Comparison of ENCODE assay signal across 9 cellular contexts in genomic region chr11:119375629-119376196, GRCh38. TPM values are rescaled to one million over a fixed set of nuclear protein-coding genes. Genes with fewer than 3 reads are reported as not detected.
A peak's percentile ranks its signal among the peaks of the same experiment; 100 is the strongest.
DNase-seq lines count a peak whose midpoint lies in the region; ATAC-seq and TF ChIP-seq lines count a peak whose summit lies in the region.
"Had no signal": no experiment of that assay in that cellular context is flagged by ENCODE, and none has a peak within 500 bp of the region (broad histone marks: within the 10 kb centered on the region; RNA-seq: fewer than 3 reads in every experiment).

No MANE protein-coding gene starts in this region.

- DNase-seq in DMS79 treated with DMSO at 0.1 percent for 48 hours (lab: John Stamatoyannopoulos, UW) = peak; percentile 54
- no peak for DNase-seq in DMS79 (lab: John Stamatoyannopoulos, UW)
- no peak for DNase-seq in esophagus squamous epithelium (lab: John Stamatoyannopoulos, UW)
- DNase-seq in mucosa of descending colon = peak in 2 of 3 donors; percentile 69 to 73
- DNase-seq in upper lobe of left lung = peak in 1 of 2 donors; percentile 24
- no peak for DNase-seq in activated CD4-positive, alpha-beta T cell treated with anti-CD3 and anti-CD28 coated beads, Interleukin-2, amount 50 U/mL, for 1 hour
- no peak for DNase-seq in NCI-H1048 (lab: John Stamatoyannopoulos, UW)
- DNase-seq in middle frontal gyrus (ENCODE audit: extremely low spot score, low spot score) = no peak

- TF ChIP-seq POLR2A in esophagus squamous epithelium (IDR thresholded peaks at IDR 0.05) (no peak), upper lobe of left lung (IDR thresholded peaks at IDR 0.05) (no peak)

- TF ChIP-seq CTCF in esophagus squamous epithelium (IDR thresholded peaks at IDR 0.05) = no peak
- TF ChIP-seq CTCF in mucosa of descending colon (IDR thresholded peaks at IDR 0.05) = no peak
- TF ChIP-seq CTCF in upper lobe of left lung (IDR thresholded peaks at IDR 0.05) = no peak

- H3K9me3 ChIP-seq in esophagus squamous epithelium (no peaks in the 10 kb centered on the region), mucosa of descending colon (no peaks in the 10 kb centered on the region), upper lobe of left lung (no peaks in the 10 kb centered on the region)

- H3K27me3 ChIP-seq in esophagus squamous epithelium (no peaks in the 10 kb centered on the region), upper lobe of left lung (no peaks in the 10 kb centered on the region)

- H3K4me3 ChIP-seq in esophagus squamous epithelium (peak overlapping the region in 1 of 4 donors; percentile 2), mucosa of descending colon (no peak overlapping the region), upper lobe of left lung (no peak overlapping the region)

- intact Hi-C loops in esophagus squamous epithelium (cut with DNase I) = no loop called here
- intact Hi-C loops in mucosa of descending colon (cut with DNase I, micrococcal nuclease) = no loop called here

- peak; percentile 14 for ATAC-seq in mucosa of descending colon
- ATAC-seq in upper lobe of left lung (ENCODE audit: low FRiP score in 2 of 2) = peak; percentile 1 to 67

- 62 to 68% methylated on average over 5 to 7 of the region's 11 CpGs for WGBS in esophagus squamous epithelium, 2 donors
- WGBS in upper lobe of left lung, 2 donors = 55 to 67% methylated on average over 5 to 11 of the region's 11 CpGs

- H3K4me1 ChIP-seq in esophagus squamous epithelium (peaks cover 24 to 82% (median 50%) of the 10 kb centered on the region in 3 donors), mucosa of descending colon (ENCODE audit: low read depth) (peaks cover 14% of the 10 kb centered on the region), upper lobe of left lung (peaks cover 15 to 25% (median 21%) of the 10 kb centered on the region in 4 donors)

- H3K36me3 ChIP-seq in esophagus squamous epithelium (no peaks in the 10 kb centered on the region), mucosa of descending colon (ENCODE audit: low read depth) (no peaks in the 10 kb centered on the region), upper lobe of left lung (no peaks in the 10 kb centered on the region)

- TF ChIP-seq EP300 in upper lobe of left lung (IDR thresholded peaks at IDR 0.05) = no peak

- H3K27ac ChIP-seq in esophagus squamous epithelium (peak overlapping the region; percentile 48 to 87 (median 80)), upper lobe of left lung (peak overlapping the region in 3 of 4 donors; percentile 42 to 63 (median 45))
- H3K27ac ChIP-seq: 22Rv1 had no signal

RNA-seq across cellular contexts. Expression of gene USP2, which starts 5.8 kb away (rescaled TPM):
- total RNA-seq in esophagus squamous epithelium = 1 to 10 TPM; 1.9 to 9.6 (median 4.8) TPM
- total RNA-seq in mucosa of descending colon = 10 to 100 TPM; 16.9 to 84.3 (median 26.7) TPM
- total RNA-seq in upper lobe of left lung = 1 to 10 TPM; 1.7 to 5.0 (median 3.0) TPM

RNA-seq across cellular contexts. Expression of gene MFRP, which starts 29.2 kb away (rescaled TPM):
- total RNA-seq in esophagus squamous epithelium (not detected), mucosa of descending colon (not detected), upper lobe of left lung (not detected)

RNA-seq across cellular contexts. Expression of gene C1QTNF5, which starts 35.0 kb away (rescaled TPM):
- total RNA-seq in esophagus squamous epithelium (10 to 100 TPM in 2 of 4 donors, 1 to 10 TPM in 2; 5.3 to 18.8 (median 10.3) TPM), mucosa of descending colon (10 to 100 TPM in 1 of 3 donors, 1 to 10 TPM in 2; 5.1 to 13.9 (median 9.3) TPM), upper lobe of left lung (10 to 100 TPM; 10.5 to 57.2 (median 26.4) TPM)

RNA-seq across cellular contexts. Expression of gene RNF26, which starts 41.4 kb away (rescaled TPM):
- total RNA-seq in esophagus squamous epithelium (10 to 100 TPM; 10.5 to 17.9 (median 12.2) TPM), mucosa of descending colon (10 to 100 TPM; 20.7 to 24.7 (median 23.7) TPM), upper lobe of left lung (10 to 100 TPM in 5 of 6 donors, 1 to 10 TPM in 1; 5.2 to 25.5 (median 14.8) TPM)

RNA-seq across cellular contexts. Expression of gene THY1, which starts 47.3 kb away (rescaled TPM):
- total RNA-seq in esophagus squamous epithelium (1 to 10 TPM in 3 of 4 donors, under 1 TPM in 1; 0.57 to 7.6 (median 2.9) TPM), mucosa of descending colon (10 to 100 TPM in 2 of 3 donors, 1 to 10 TPM in 1; 2.8 to 32.5 (median 28.3) TPM), upper lobe of left lung (10 to 100 TPM in 2 of 6 donors, 1 to 10 TPM in 2, under 1 TPM in 1, not detected in 1; 0.39 to 30.5 (median 2.7) TPM)

Comparison
In these comparisons a context has a peak if more than half of its experiments do, and no peak if none do; other contexts are left out.
1. DNase-seq: peak in DMS79 treated with DMSO at 0.1 percent for 48 hours (single experiment) and mucosa of descending colon (2 of 3); none in DMS79 (single experiment), esophagus squamous epithelium (single experiment), activated CD4-positive, alpha-beta T cell treated with anti-CD3 and anti-CD28 coated beads, Interleukin-2, amount 50 U/mL, for 1 hour (single experiment), NCI-H1048 (single experiment) and middle frontal gyrus (single experiment).